8 cellular contexts compared by ENCODE assay signal in the genomic region with DNA sequence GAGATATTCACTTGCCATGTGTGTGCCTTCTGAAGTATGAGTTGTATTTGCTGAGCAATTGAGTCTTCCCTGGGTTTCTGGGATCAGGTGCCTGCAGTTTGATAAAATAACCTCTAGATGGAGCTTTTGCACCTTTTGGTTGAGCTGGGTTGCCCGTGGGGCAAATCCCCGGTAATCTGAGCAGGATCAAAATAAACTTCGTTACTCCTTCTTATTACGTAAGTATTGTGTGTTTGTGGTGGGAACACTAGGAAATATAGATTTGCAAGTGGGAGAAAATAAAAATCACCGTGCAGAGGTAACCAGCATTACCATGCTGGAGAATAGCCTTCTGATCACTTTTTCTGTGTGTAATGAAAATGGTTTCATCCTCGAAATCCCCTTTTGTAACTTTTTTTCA.
A peak's percentile ranks its signal among the peaks of the same experiment; 100 is the strongest.
DNase-seq lines count a peak whose midpoint lies in the region; ATAC-seq and TF ChIP-seq lines count a peak whose summit lies in the region.

No MANE protein-coding gene starts in this region.

- in situ Hi-C loops in G401 (cut with HindIII; ENCODE audit: low sequenced_read_pairs), result no loop called here

- H3K36me3 ChIP-seq in breast epithelium, result no peaks in the 10 kb centered on the region

- DNase-seq in NCI-H510A treated with DMSO at 0.1 percent for 48 hours (lab: John Stamatoyannopoulos, UW) (peak; percentile 6), NCI-H510A (lab: John Stamatoyannopoulos, UW) (no peak), NCI-H146 (lab: John Stamatoyannopoulos, UW) (peak; percentile 14), breast epithelium (ENCODE audit: low spot score in 2 of 2) (no peak), osteocyte (ENCODE audit: extremely low spot score, unreplicated experiment) (no peak), G401 (ENCODE audit: low spot score) (no peak), T-cell (no peak)

- no peaks in the 10 kb centered on the region for H3K4me1 Mint-ChIP-seq in osteocyte (ENCODE audit: unreplicated experiment)
- H3K4me1 Mint-ChIP-seq in T-cell, result no peaks in the 10 kb centered on the region

- H3K27ac ChIP-seq in breast epithelium, result no peak overlapping the region

- POLR2A ChIA-PET in T-cell (lab: Charles Lee), result no interaction called here

- H3K4me3 Mint-ChIP-seq in osteocyte (ENCODE audit: unreplicated experiment) (no peak overlapping the region), T-cell (no peak overlapping the region)

- H3K27me3 Mint-ChIP-seq in osteocyte (ENCODE audit: unreplicated experiment) (peaks cover 34% of the 10 kb centered on the region), T-cell (peaks cover 18 to 26% of the 10 kb centered on the region in 2 donors)

- intact Hi-C loops in breast epithelium (cut with DNase I; ENCODE audit: low total_unique reads), result no loop called here

- no peak for TF ChIP-seq POLR2A in breast epithelium (IDR thresholded peaks at IDR 0.05)

- H3K27ac Mint-ChIP-seq in osteocyte (ENCODE audit: unreplicated experiment) (no peak overlapping the region), T-cell (no peak overlapping the region)

- H3K9me3 Mint-ChIP-seq in osteocyte (ENCODE audit: unreplicated experiment) (peaks cover 8% of the 10 kb centered on the region), T-cell (peaks cover 0 to 14% (median 9%) of the 10 kb centered on the region in 3 donors)

- H3K4me1 ChIP-seq in breast epithelium, result no peaks in the 10 kb centered on the region

- ATAC-seq in T-cell (replicated peaks in 1 of 4), result no peak
- no peak for ATAC-seq in GM18498 (IDR thresholded peaks at IDR 0.05; ENCODE audit: unreplicated experiment)

- H3K27me3 ChIP-seq in breast epithelium, result no peaks in the 10 kb centered on the region

- CTCF ChIA-PET in T-cell (lab: Charles Lee), result no interaction called here

- H3K36me3 Mint-ChIP-seq in osteocyte (ENCODE audit: unreplicated experiment) (no peaks in the 10 kb centered on the region), T-cell (no peaks in the 10 kb centered on the region)

- H3K4me3 ChIP-seq in breast epithelium, result no peak overlapping the region

- H3K9me3 ChIP-seq in breast epithelium, result no peaks in the 10 kb centered on the region

- TF ChIP-seq CTCF in breast epithelium (IDR thresholded peaks at IDR 0.05) (peak; percentile 42 to 49 (median 49)), osteocyte (IDR thresholded peaks at IDR 0.05) (peak; percentile 45)

Comparison
In these comparisons a context has a peak if more than half of its experiments do, and no peak if none do; other contexts are left out.
1. DNase-seq: peak in NCI-H510A treated with DMSO at 0.1 percent for 48 hours (single experiment) and NCI-H146 (single experiment); none in NCI-H510A (single experiment), breast epithelium (0 of 2), osteocyte (single experiment), G401 (single experiment) and T-cell (0 of 34).